8 cellular contexts compared by ENCODE assay signal in genomic region chr1:39788426-39788757, GRCh38. TPM values are rescaled to one million over a fixed set of nuclear protein-coding genes. Genes with fewer than 3 reads are reported as not detected.
A peak's percentile ranks its signal among the peaks of the same experiment; 100 is the strongest.
DNase-seq lines count a peak whose midpoint lies in the region; ATAC-seq, FAIRE-seq and TF ChIP-seq lines count a peak whose summit lies in the region.

No MANE protein-coding gene starts in this region.

- TF ChIP-seq POLR2A in A549 (IDR thresholded peaks at IDR 0.05; ENCODE audit: low read length) = no peak

- peaks cover 5% of the 10 kb centered on the region; the same call in 1 of the 3 replicates for H3K4me1 ChIP-seq in A549
- H3K4me1 ChIP-seq in mesenchymal stem cell (ENCODE audit: control insufficient read depth, insufficient read depth, low read depth, low read length) = peaks cover 11% of the 10 kb centered on the region

- H3K4ac ChIP-seq in mesenchymal stem cell (ENCODE audit: low read depth in 1 of 2, low read length in 2 of 2) = no peak overlapping the region

- peak overlapping the region; percentile 27 for H4K91ac ChIP-seq in mesenchymal stem cell (ENCODE audit: low read length)

- CTCF ChIA-PET in A549 (lab: Yijun Ruan, JAX) = interaction anchor here (0.6 to 2.9 kb wide), 2 partner anchors 10 to 388 kb away, joined by 4 to 16 read pairs; no protein-coding TSS in a partner anchor
- CTCF ChIA-PET in activated CD8-positive, alpha-beta T cell treated with anti-CD3 and anti-CD28 coated beads for 36 hours (lab: Charles Lee) = interaction anchor here (2.8 kb wide), 1 partner anchor 11 kb away, joined by 13 read pairs; no protein-coding TSS in a partner anchor

- peaks cover 36% of the 10 kb centered on the region for H3K27me3 Mint-ChIP-seq in activated CD8-positive, alpha-beta T cell treated with anti-CD3 and anti-CD28 coated beads for 36 hours

- H2BK5ac ChIP-seq in mesenchymal stem cell (ENCODE audit: low read depth, low read length, poor library complexity, severe bottlenecking) = no peak overlapping the region

- H3K27me3 ChIP-seq in mesenchymal stem cell (ENCODE audit: control insufficient read depth in 1 of 2, insufficient read depth in 1 of 2, low read length in 2 of 2) = peaks cover 48 to 61% of the 10 kb centered on the region in 2 experiments

- H3K4me2 ChIP-seq in A549 (peak overlapping the region; percentile 89), mesenchymal stem cell (ENCODE audit: low read length, poor library complexity, severe bottlenecking) (peak overlapping the region; percentile 49)

- H3K9me3 ChIP-seq in A549 = no peaks in the 10 kb centered on the region
- no peaks in the 10 kb centered on the region for H3K9me3 ChIP-seq in mesenchymal stem cell (ENCODE audit: control insufficient read depth, low read length)

- H4K8ac ChIP-seq in mesenchymal stem cell (ENCODE audit: low read length) = no peak overlapping the region

- intact Hi-C loops in activated CD8-positive, alpha-beta T cell treated with anti-CD3 and anti-CD28 coated beads for 36 hours (cut with micrococcal nuclease) = no loop called here

- no peaks in the 10 kb centered on the region for H3K4me1 Mint-ChIP-seq in activated CD8-positive, alpha-beta T cell treated with anti-CD3 and anti-CD28 coated beads for 36 hours (ENCODE audit: low read depth)

- H2BK12ac ChIP-seq in mesenchymal stem cell (ENCODE audit: low read length in 2 of 2) = no peak overlapping the region

- no peaks in the 10 kb centered on the region for H3K79me1 ChIP-seq in mesenchymal stem cell (replicated peaks; ENCODE audit: low read length, poor library complexity, severe bottlenecking)

- no peak for TF ChIP-seq RAD21 in A549 (conservative IDR thresholded peaks at IDR 0.05 in 1 of 2, IDR thresholded peaks at IDR 0.05 in 1 of 2)

- peak overlapping the region; percentile 64 for H3K4me3 ChIP-seq in A549
- H3K4me3 ChIP-seq in mesenchymal stem cell (ENCODE audit: insufficient read depth in 1 of 2, low read depth in 1 of 2, low read length in 2 of 2) = peak overlapping the region in 1 of 2 experiments; percentile 51

- H3K23ac ChIP-seq in mesenchymal stem cell (ENCODE audit: low read length in 2 of 2) = peak overlapping the region in 1 of 2 experiments; percentile 59

- no CpG with 5 or more reads among the region's 51 CpGs for WGBS in A549 (ENCODE audit: missing lambda C conversion rate)
- WGBS in mesenchymal stem cell = 1% methylated on average over 21 of the region's 51 CpGs

- H2AFZ ChIP-seq in mesenchymal stem cell (ENCODE audit: low read depth, low read length) = no peak overlapping the region

- no peak overlapping the region for H3K27ac Mint-ChIP-seq in activated CD8-positive, alpha-beta T cell treated with anti-CD3 and anti-CD28 coated beads for 36 hours

- no peak overlapping the region for H3K4me3 Mint-ChIP-seq in activated CD8-positive, alpha-beta T cell treated with anti-CD3 and anti-CD28 coated beads for 36 hours

- no peaks in the 10 kb centered on the region for H3K9me3 Mint-ChIP-seq in activated CD8-positive, alpha-beta T cell treated with anti-CD3 and anti-CD28 coated beads for 36 hours

- H3K9ac ChIP-seq in mesenchymal stem cell (ENCODE audit: low read length) = no peak overlapping the region

- H2BK120ac ChIP-seq in mesenchymal stem cell (ENCODE audit: low read depth, low read length) = no peak overlapping the region

- H2BK15ac ChIP-seq in mesenchymal stem cell (ENCODE audit: low read depth, poor library complexity, severe bottlenecking) = no peak overlapping the region

- DNase-seq in A549 (ENCODE audit: low read depth in 1 of 2, low spot score in 1 of 2) (no peak), mesenchymal stem cell (no peak), NK-92 (lab: John Stamatoyannopoulos, UW; ENCODE audit: unreplicated experiment) (no peak), 8988T (no peak), NCI-H226 (no peak)
- no peak for DNase-seq in activated CD8-positive, alpha-beta T cell treated with anti-CD3 and anti-CD28 coated beads for 36 hours

- H3K27ac ChIP-seq in A549 (peak overlapping the region; percentile 75 to 95; a peak in 5 of 6 replicates), mesenchymal stem cell (ENCODE audit: low read length, poor library complexity, severe bottlenecking) (no peak overlapping the region)

- no peak for FAIRE-seq in A549 (lab: Jason Lieb, UNC)

- POLR2A ChIA-PET in A549 (lab: Yijun Ruan, JAX) = interaction anchor here (1.0 to 1.1 kb wide), 2 partner anchors 11 to 50 kb away, joined by 5 to 8 read pairs; partner anchors contain the start of gene PPIE
- POLR2A ChIA-PET in activated CD8-positive, alpha-beta T cell treated with anti-CD3 and anti-CD28 coated beads for 36 hours (lab: Charles Lee) = interaction anchor here (1.3 kb wide), 1 partner anchor 10 kb away, joined by 4 read pairs; no protein-coding TSS in a partner anchor

- no peak overlapping the region for H3K18ac ChIP-seq in mesenchymal stem cell (ENCODE audit: low read depth in 1 of 2, low read length in 2 of 2)

- ATAC-seq in A549 (peak; percentile 45 to 48; a peak in 5 of 6 replicates), GM21447 (IDR thresholded peaks at IDR 0.05; ENCODE audit: unreplicated experiment) (peak; percentile 13), GM18861 (IDR thresholded peaks at IDR 0.05; ENCODE audit: unreplicated experiment) (no peak)
- ATAC-seq in activated CD8-positive, alpha-beta T cell treated with anti-CD3 and anti-CD28 coated beads for 36 hours = peak; percentile 41

- no peak overlapping the region for H2AK5ac ChIP-seq in mesenchymal stem cell (ENCODE audit: low read length, severe bottlenecking)

- no peak overlapping the region for H3K14ac ChIP-seq in mesenchymal stem cell (ENCODE audit: low read length in 2 of 2)

- H3K36me3 ChIP-seq in mesenchymal stem cell (ENCODE audit: control insufficient read depth in 1 of 2, insufficient read depth in 2 of 2, low read depth in 1 of 2, low read length in 2 of 2) = no peaks in the 10 kb centered on the region

- no peak for TF ChIP-seq EP300 in A549 (IDR thresholded peaks at IDR 0.05)

- H3K36me3 Mint-ChIP-seq in activated CD8-positive, alpha-beta T cell treated with anti-CD3 and anti-CD28 coated beads for 36 hours (ENCODE audit: low read depth) = no peaks in the 10 kb centered on the region

- no peak for TF ChIP-seq CTCF in A549 (IDR thresholded peaks at IDR 0.05)
- TF ChIP-seq CTCF in activated CD8-positive, alpha-beta T cell treated with anti-CD3 and anti-CD28 coated beads for 36 hours (IDR thresholded peaks at IDR 0.05) = no peak

TF ChIP-seq in A549, 52 proteins besides CTCF, POLR2A, EP300 and RAD21:
- TF ChIP-seq KDM1A (IDR thresholded peaks at IDR 0.05; ENCODE audit: low read depth) (no peak), TP53 (CRISPR knock-in tag; IDR thresholded peaks at IDR 0.05) (no peak), SREBF2 (IDR thresholded peaks at IDR 0.05) (no peak), HDAC2 (IDR thresholded peaks at IDR 0.05) (no peak), HEYL (CRISPR knock-in tag; IDR thresholded peaks at IDR 0.05) (no peak), POLR2AphosphoS2 (conservative IDR thresholded peaks at IDR 0.05; ENCODE audit: low read length) (no peak), PHF8 (IDR thresholded peaks at IDR 0.05; ENCODE audit: borderline replicate concordance, low read depth) (no peak), ZFP36 (IDR thresholded peaks at IDR 0.05; ENCODE audit: borderline replicate concordance, partially characterized antibody) (no peak)
- TF ChIP-seq, protein P1, sequence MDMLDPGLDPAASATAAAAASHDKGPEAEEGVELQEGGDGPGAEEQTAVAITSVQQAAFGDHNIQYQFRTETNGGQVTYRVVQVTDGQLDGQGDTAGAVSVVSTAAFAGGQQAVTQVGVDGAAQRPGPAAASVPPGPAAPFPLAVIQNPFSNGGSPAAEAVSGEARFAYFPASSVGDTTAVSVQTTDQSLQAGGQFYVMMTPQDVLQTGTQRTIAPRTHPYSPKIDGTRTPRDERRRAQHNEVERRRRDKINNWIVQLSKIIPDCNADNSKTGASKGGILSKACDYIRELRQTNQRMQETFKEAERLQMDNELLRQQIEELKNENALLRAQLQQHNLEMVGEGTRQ (IDR thresholded peaks at IDR 0.05) = no peak
- TF ChIP-seq, protein P2, sequence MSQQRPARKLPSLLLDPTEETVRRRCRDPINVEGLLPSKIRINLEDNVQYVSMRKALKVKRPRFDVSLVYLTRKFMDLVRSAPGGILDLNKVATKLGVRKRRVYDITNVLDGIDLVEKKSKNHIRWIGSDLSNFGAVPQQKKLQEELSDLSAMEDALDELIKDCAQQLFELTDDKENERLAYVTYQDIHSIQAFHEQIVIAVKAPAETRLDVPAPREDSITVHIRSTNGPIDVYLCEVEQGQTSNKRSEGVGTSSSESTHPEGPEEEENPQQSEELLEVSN (IDR thresholded peaks at IDR 0.05; ENCODE audit: borderline replicate concordance, low read depth) = no peak

RNA-seq across cellular contexts. Expression of gene BMP8B, which starts 0.3 kb away (rescaled TPM):
- polyA plus RNA-seq in A549 (2011; rRNA removed) (3.1 and 3.4 TPM in 2 replicates), A549 (2017; fragmentation: RNase III; extraction: RNeasy Plus Mini Kit Qiagen cat#74134 plus additional on column Dnase treatment) (2.3 to 2.7 TPM (median 2.5 TPM) in 3 replicates)
- 3.2 and 4.2 TPM in 2 replicates for polyA plus RNA-seq in A549 (2012; cell fraction: cytosol; rRNA removed)
- polyA plus RNA-seq in A549 (2012; cell fraction: nucleus; rRNA removed) = 3.1 and 4.1 TPM in 2 replicates
- 2.6 and 3.2 TPM in 2 replicates for polyA minus RNA-seq in A549 (2011; rRNA and poly(A)+ RNA removed)
- total RNA-seq in activated CD8-positive, alpha-beta T cell treated with anti-CD3 and anti-CD28 coated beads for 36 hours = under 1 TPM; 0.36 to 0.51 TPM
- polyA plus RNA-seq in mesenchymal stem cell (2013, experiment 1 of 2) = not detected
- 0.01 TPM for polyA plus RNA-seq in mesenchymal stem cell (2013, experiment 2 of 2)

RNA-seq across cellular contexts. Expression of gene OXCT2, which starts 17.2 kb away (rescaled TPM):
- polyA plus RNA-seq in A549 (2011; rRNA removed) (0.21 and 0.36 TPM in 2 replicates), A549 (2017; fragmentation: RNase III; extraction: RNeasy Plus Mini Kit Qiagen cat#74134 plus additional on column Dnase treatment) (0.23 to 0.41 TPM (median 0.33 TPM) in 3 replicates)
- 0.52 and 0.67 TPM in 2 replicates for polyA plus RNA-seq in A549 (2012; cell fraction: cytosol; rRNA removed)
- polyA plus RNA-seq in A549 (2012; cell fraction: nucleus; rRNA removed) = 2.1 and 3.1 TPM in 2 replicates
- 0.70 and 1.0 TPM in 2 replicates for polyA minus RNA-seq in A549 (2011; rRNA and poly(A)+ RNA removed)
- total RNA-seq in activated CD8-positive, alpha-beta T cell treated with anti-CD3 and anti-CD28 coated beads for 36 hours = 1 to 10 TPM; 2.7 to 4.2 TPM
- polyA plus RNA-seq in mesenchymal stem cell (2013, experiment 1 of 2) = 0.48 TPM
- 0.58 TPM for polyA plus RNA-seq in mesenchymal stem cell (2013, experiment 2 of 2)

RNA-seq across cellular contexts. Expression of gene PPIE, which starts 49.7 kb away (rescaled TPM):
- 66.1 and 75.6 TPM in 2 replicates for polyA plus RNA-seq in A549 (2011; rRNA removed)
- 62.4 and 64.3 TPM in 2 replicates for polyA plus RNA-seq in A549 (2012; cell fraction: cytosol; rRNA removed)
- 47.8 and 51.1 TPM in 2 replicates for polyA plus RNA-seq in A549 (2012; cell fraction: nucleus; rRNA removed)
- 45.7 to 46.7 TPM (median 46.6 TPM) in 3 replicates for polyA plus RNA-seq in A549 (2017; fragmentation: RNase III; extraction: RNeasy Plus Mini Kit Qiagen cat#74134 plus additional on column Dnase treatment)
- polyA minus RNA-seq in A549 (2011; rRNA and poly(A)+ RNA removed) = 26.0 and 31.9 TPM in 2 replicates
- total RNA-seq in activated CD8-positive, alpha-beta T cell treated with anti-CD3 and anti-CD28 coated beads for 36 hours = 10 to 100 TPM; 71.7 to 74.7 TPM
- 30.7 TPM for polyA plus RNA-seq in mesenchymal stem cell (2013, experiment 1 of 2)
- 30.4 TPM for polyA plus RNA-seq in mesenchymal stem cell (2013, experiment 2 of 2)
